In the genomic region with DNA sequence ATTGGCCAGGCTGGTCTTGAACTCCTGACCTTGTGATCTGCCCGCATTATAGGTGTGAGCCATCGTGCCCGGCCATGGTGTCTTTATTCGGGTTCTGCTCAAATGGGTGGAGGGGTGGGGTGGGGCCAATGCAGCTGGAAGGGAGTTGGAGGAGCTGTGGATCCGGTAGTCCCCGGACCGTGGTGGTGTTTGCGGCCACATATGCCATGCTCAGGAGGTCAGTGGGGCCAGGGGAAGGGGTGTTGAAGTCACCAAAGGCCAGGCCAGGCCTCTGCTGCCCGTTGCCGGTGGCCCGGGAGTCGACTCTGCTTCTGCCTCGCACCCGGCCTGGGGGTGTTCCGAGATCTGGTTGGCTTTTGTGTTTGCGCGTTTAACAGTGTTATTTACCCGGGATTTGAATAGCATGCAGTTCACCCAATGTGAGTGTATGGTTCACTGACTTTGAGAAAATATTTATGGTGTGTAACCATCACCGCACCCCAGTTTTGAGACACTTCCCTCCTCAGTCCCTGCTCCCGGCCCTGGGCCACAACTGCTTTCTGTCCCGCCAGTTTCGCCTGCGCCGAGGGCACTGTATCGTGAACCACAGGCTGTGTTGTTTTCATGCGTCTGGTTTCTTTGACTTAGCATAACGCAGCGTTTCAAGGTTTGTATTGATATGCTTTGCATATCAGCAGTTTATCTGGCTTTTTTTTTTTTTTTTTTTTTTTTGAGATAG, we compare ENCODE assay signal across 21 cellular contexts. TPM values are rescaled to one million over a fixed set of nuclear protein-coding genes. Genes with fewer than 3 reads are reported as not detected.
DNase-seq lines count a peak whose midpoint lies in the region; ATAC-seq and TF ChIP-seq lines count a peak whose summit lies in the region.
"Had no signal": no experiment of that assay in that cellular context is flagged by ENCODE, and none has a peak within 500 bp of the region (broad histone marks: within the 10 kb centered on the region; RNA-seq: fewer than 3 reads in every experiment).

No MANE protein-coding gene starts in this region.

- H3K36me3 ChIP-seq in CD4-positive, CD25-positive, alpha-beta regulatory T cell (ENCODE audit: control insufficient read depth, insufficient read depth, low read length), result no peaks in the 10 kb centered on the region
- H3K36me3 ChIP-seq in sigmoid colon, result no peaks in the 10 kb centered on the region
- H3K36me3 ChIP-seq: pancreas, right lobe of liver, vagina had no signal

- WGBS in sigmoid colon, 2 donors, result 89 to 93% methylated on average over 28 of the region's 28 CpGs

- peaks cover 0 to 51% (median 31%) of the 10 kb centered on the region in 4 donors for H3K4me1 Mint-ChIP-seq in CD4-positive, CD25-positive, alpha-beta regulatory T cell
- peaks cover 17% of the 10 kb centered on the region for H3K4me1 Mint-ChIP-seq in chondrocyte (ENCODE audit: low read depth)

- no peaks in the 10 kb centered on the region for H3K36me3 Mint-ChIP-seq in CD4-positive, CD25-positive, alpha-beta regulatory T cell
- H3K36me3 Mint-ChIP-seq in chondrocyte (ENCODE audit: low read depth), result no peaks in the 10 kb centered on the region
- H3K36me3 Mint-ChIP-seq: naive thymus-derived CD8-positive, alpha-beta T cell; WTC11 had no signal

- no peak overlapping the region for H3K27ac ChIP-seq in CD4-positive, CD25-positive, alpha-beta regulatory T cell (ENCODE audit: insufficient read depth, low read length, poor library complexity, severe bottlenecking)
- no peak overlapping the region for H3K27ac ChIP-seq in sigmoid colon
- H3K27ac ChIP-seq: dorsolateral prefrontal cortex, pancreas, right lobe of liver, RWPE1, vagina had no signal

- H3K4me1 ChIP-seq in CD4-positive, CD25-positive, alpha-beta regulatory T cell (ENCODE audit: control insufficient read depth, insufficient read depth, low read length, poor library complexity, severe bottlenecking), result peaks cover 38% of the 10 kb centered on the region
- H3K4me1 ChIP-seq in sigmoid colon, result peaks cover 0 to 79% (median 76%) of the 10 kb centered on the region in 4 donors

- no peak for TF ChIP-seq EP300 in sigmoid colon (IDR thresholded peaks at IDR 0.05)

- TF ChIP-seq POLR2A in sigmoid colon (IDR thresholded peaks at IDR 0.05), result no peak

- no peaks in the 10 kb centered on the region for H3K9me3 Mint-ChIP-seq in CD4-positive, CD25-positive, alpha-beta regulatory T cell
- H3K9me3 Mint-ChIP-seq in chondrocyte (ENCODE audit: low read depth), result no peaks in the 10 kb centered on the region
- H3K9me3 Mint-ChIP-seq: activated CD4-positive, alpha-beta memory T cell treated with anti-CD3 and anti-CD28 coated beads, Interleukin-2, amount 10 ng/mL, durations not matched to agents 7 days and 5 days; central memory CD8-positive, alpha-beta T cell; naive thymus-derived CD8-positive, alpha-beta T cell; WTC11 had no signal

- no peaks in the 10 kb centered on the region for H3K9me3 ChIP-seq in CD4-positive, CD25-positive, alpha-beta regulatory T cell (ENCODE audit: control insufficient read depth in 2 of 2, low read length in 2 of 2)
- no peaks in the 10 kb centered on the region for H3K9me3 ChIP-seq in sigmoid colon
- H3K9me3 ChIP-seq: pancreas, right lobe of liver, vagina had no signal

- TF ChIP-seq CTCF in GM20000 (IDR thresholded peaks at IDR 0.05; ENCODE audit: extremely low read depth, missing control alignments) (no peak), chondrocyte (IDR thresholded peaks at IDR 0.05) (no peak), sigmoid colon (IDR thresholded peaks at IDR 0.05) (no peak)

- no peaks in the 10 kb centered on the region for H3K27me3 Mint-ChIP-seq in CD4-positive, CD25-positive, alpha-beta regulatory T cell
- H3K27me3 Mint-ChIP-seq in chondrocyte (ENCODE audit: low read depth), result no peaks in the 10 kb centered on the region
- H3K27me3 Mint-ChIP-seq: central memory CD8-positive, alpha-beta T cell; naive thymus-derived CD8-positive, alpha-beta T cell had no signal

- H3K27me3 ChIP-seq in CD4-positive, CD25-positive, alpha-beta regulatory T cell (ENCODE audit: control insufficient read depth, insufficient read depth, low read length), result no peaks in the 10 kb centered on the region
- no peaks in the 10 kb centered on the region for H3K27me3 ChIP-seq in sigmoid colon
- H3K27me3 ChIP-seq: dorsolateral prefrontal cortex, pancreas, right lobe of liver, vagina had no signal

- intact Hi-C loops in sigmoid colon (cut with DNase I), result no loop called here

- no peak for ATAC-seq in CD4-positive, CD25-positive, alpha-beta regulatory T cell (ENCODE audit: low read depth in 2 of 2)
- ATAC-seq in HG03457 (IDR thresholded peaks at IDR 0.05; ENCODE audit: unreplicated experiment) (no peak), HG03039 (IDR thresholded peaks at IDR 0.05; ENCODE audit: unreplicated experiment) (no peak)
- ATAC-seq: HCT116, right lobe of liver, WTC11 had no signal

- no peak overlapping the region for H3K4me3 ChIP-seq in CD4-positive, CD25-positive, alpha-beta regulatory T cell (ENCODE audit: low read depth, low read length)
- H3K4me3 ChIP-seq in sigmoid colon, result no peak overlapping the region
- H3K4me3 ChIP-seq: dorsolateral prefrontal cortex, pancreas, right lobe of liver, vagina had no signal

- H3K27ac Mint-ChIP-seq in CD4-positive, CD25-positive, alpha-beta regulatory T cell, result peak overlapping the region in 1 of 3 donors; percentile 69
- H3K27ac Mint-ChIP-seq in chondrocyte (ENCODE audit: unreplicated experiment), result no peak overlapping the region
- H3K27ac Mint-ChIP-seq: activated CD4-positive, alpha-beta memory T cell treated with anti-CD3 and anti-CD28 coated beads, Interleukin-2, amount 10 ng/mL, durations not matched to agents 7 days and 5 days; WTC11 had no signal

- peak overlapping the region in 3 of 4 donors; percentile 25 to 76 (median 46) for H3K4me3 Mint-ChIP-seq in CD4-positive, CD25-positive, alpha-beta regulatory T cell
- no peak overlapping the region for H3K4me3 Mint-ChIP-seq in chondrocyte (ENCODE audit: unreplicated experiment)
- H3K4me3 Mint-ChIP-seq: activated CD4-positive, alpha-beta memory T cell treated with anti-CD3 and anti-CD28 coated beads, Interleukin-2, amount 10 ng/mL, durations not matched to agents 7 days and 5 days; central memory CD8-positive, alpha-beta T cell; WTC11 had no signal

- no peak for DNase-seq in CD4-positive, CD25-positive, alpha-beta regulatory T cell
- peak; percentile 14 for DNase-seq in GM20000 (ENCODE audit: low spot score)
- DNase-seq in chondrocyte (ENCODE audit: low spot score), result peak; percentile 77
- DNase-seq in sigmoid colon, result peak; percentile 59
- no peak for DNase-seq in DMS 273 (lab: John Stamatoyannopoulos, UW; ENCODE audit: unreplicated experiment)
- DNase-seq: activated CD4-positive, alpha-beta memory T cell treated with anti-CD3 and anti-CD28 coated beads, Interleukin-2, amount 10 ng/mL, durations not matched to agents 7 days and 5 days; DMS79 treated with DMSO at 0.1 percent for 48 hours; KBM-7; NCI-H187; right lobe of liver; T-helper 9 cell had no signal

RNA-seq across cellular contexts. Expression of a gene that starts 10.7 kb away (rescaled TPM):
- total RNA-seq in CD4-positive, CD25-positive, alpha-beta regulatory T cell, result 21.3 TPM
- polyA plus RNA-seq in CD4-positive, CD25-positive, alpha-beta regulatory T cell, result 1 to 10 TPM in 2 of 4 donors, under 1 TPM in 2; 0.66 to 1.7 (median 0.89) TPM
- total RNA-seq in chondrocyte (29.5 to 40.6 TPM (median 40.1 TPM) in 3 replicates), sigmoid colon (100 to 1,000 TPM; 100 to 132 (median 112) TPM)
- polyA plus RNA-seq in sigmoid colon, result 10 to 100 TPM; 17.6 to 21.0 (median 20.3) TPM

Comparison
In these comparisons a context has a peak if more than half of its experiments do, and no peak if none do; other contexts are left out.
1. DNase-seq: peak in GM20000 (single experiment), chondrocyte (single experiment) and sigmoid colon (single experiment); none in CD4-positive, CD25-positive, alpha-beta regulatory T cell (0 of 3) and DMS 273 (single experiment).